Comparison of ENCODE assay signal across 15 cellular contexts in the genomic region with DNA sequence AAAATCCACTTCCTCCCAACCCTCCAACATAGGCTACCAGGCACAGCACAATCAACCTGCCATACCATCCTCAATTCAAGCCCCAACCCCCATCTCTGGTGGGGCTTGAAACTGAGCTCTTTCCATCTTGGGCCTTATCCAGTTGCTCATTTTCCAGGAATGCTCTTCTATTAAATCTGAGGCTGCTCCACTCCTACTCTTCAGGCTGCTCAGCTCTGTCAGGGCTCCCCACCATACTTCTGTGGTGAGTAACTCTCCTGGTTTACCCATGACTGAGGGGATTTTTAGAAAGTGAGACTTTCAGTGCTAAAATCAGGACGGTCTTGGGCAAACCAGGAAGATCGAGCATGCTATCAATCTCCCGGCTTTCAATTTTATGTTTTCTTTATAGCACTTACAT.
DNase-seq lines count a peak whose midpoint lies in the region; ATAC-seq and TF ChIP-seq lines count a peak whose summit lies in the region.
"Had no signal": no experiment of that assay in that cellular context is flagged by ENCODE, and none has a peak within 500 bp of the region (broad histone marks: within the 10 kb centered on the region; RNA-seq: fewer than 3 reads in every experiment).

No MANE protein-coding gene starts in this region.

- no peak overlapping the region for H2AFZ ChIP-seq in H9 (ENCODE audit: low read length)

- H3K4me1 ChIP-seq in right atrium auricular region (no peaks in the 10 kb centered on the region), H9 (ENCODE audit: insufficient read depth, low read length) (no peaks in the 10 kb centered on the region)

- no peak overlapping the region for H2BK12ac ChIP-seq in H9 (ENCODE audit: insufficient read length, low read depth, low read length)

- H3K23me2 ChIP-seq in H9 (ENCODE audit: insufficient read length, low read depth, low read length, poor library complexity, severe bottlenecking): no peaks in the 10 kb centered on the region

- no peak overlapping the region for H3K18ac ChIP-seq in H9 (ENCODE audit: insufficient read length, low read depth, low read length)

- no peak overlapping the region for H3K56ac ChIP-seq in H9 (ENCODE audit: insufficient read length, low read depth, low read length)

- DNase-seq in ELR (ENCODE audit: low read depth) (peak; percentile 65), NCI-H69 (lab: John Stamatoyannopoulos, UW) (peak; percentile 21), fibroblast of gingiva (ENCODE audit: low read depth) (peak; percentile 13), posterior vena cava (ENCODE audit: low spot score) (peak; percentile 23), right atrium auricular region (ENCODE audit: low spot score) (no peak), H9 (no peak)
- DNase-seq in T-helper 2 cell treated with Interferon-gamma antibody and Interleukin-4, amounts not matched to agents 5 μg/mL and 100 μg/mL, for 36 hours (ENCODE audit: low spot score): no peak
- DNase-seq: activated naive CD4-positive, alpha-beta T cell; left cardiac atrium; NCI-H748 treated with DMSO at 0.1 percent for 48 hours; SHP77 treated with DMSO at 0.1 percent for 48 hours; small intestine; tibial artery had no signal

- H4K8ac ChIP-seq in H9 (replicated peaks; ENCODE audit: insufficient read length, low read depth, low read length): no peak overlapping the region

- ATAC-seq in stimulated activated memory B cell treated with anti-CD40 and anti-IgM and Interleukin-4, amounts not matched to agents 10 μg/mL and 1 μg/mL and 100 μg/mL, for 72 hours: no peak

- H3K4ac ChIP-seq in H9 (ENCODE audit: low read depth, low read length): no peak overlapping the region

- no peaks in the 10 kb centered on the region for H3K4me1 Mint-ChIP-seq in T-helper 2 cell treated with Interferon-gamma antibody and Interleukin-4, amounts not matched to agents 5 μg/mL and 100 μg/mL, for 36 hours (ENCODE audit: low read depth)
- H3K4me1 Mint-ChIP-seq in H9: no peaks in the 10 kb centered on the region
- no peaks in the 10 kb centered on the region for H3K4me1 Mint-ChIP-seq in stimulated activated memory B cell treated with anti-CD40 and anti-IgM and Interleukin-4, amounts not matched to agents 10 μg/mL and 1 μg/mL and 100 μg/mL, for 72 hours
- H3K4me1 Mint-ChIP-seq: nephron had no signal

- no peak overlapping the region for H4K91ac ChIP-seq in H9 (ENCODE audit: insufficient read length, low read depth, low read length)

- intact Hi-C loops in posterior vena cava (cut with DNase I): no loop called here

- H3K9me3 ChIP-seq in right atrium auricular region: no peaks in the 10 kb centered on the region
- H3K9me3 ChIP-seq in H9 (ENCODE audit: control insufficient read depth, low read depth, low read length): no peaks in the 10 kb centered on the region
- H3K9me3 ChIP-seq: tibial artery had no signal

- no peaks in the 10 kb centered on the region for H4K20me1 ChIP-seq in H9 (ENCODE audit: control insufficient read depth, insufficient read depth, insufficient read length)

- no peak overlapping the region for H2AK5ac ChIP-seq in H9 (ENCODE audit: insufficient read length, low read length)

- H4K5ac ChIP-seq in H9 (ENCODE audit: insufficient read length, low read depth, low read length): no peak overlapping the region

- no peak overlapping the region for H3K4me2 ChIP-seq in H9 (ENCODE audit: insufficient read depth, insufficient read length, low read length)

- no peaks in the 10 kb centered on the region for H3K27me3 Mint-ChIP-seq in T-helper 2 cell treated with Interferon-gamma antibody and Interleukin-4, amounts not matched to agents 5 μg/mL and 100 μg/mL, for 36 hours (ENCODE audit: low read depth)
- no peaks in the 10 kb centered on the region; the same call in 1 of the 2 replicates for H3K27me3 Mint-ChIP-seq in H9 (ENCODE audit: low read depth)
- no peaks in the 10 kb centered on the region for H3K27me3 Mint-ChIP-seq in stimulated activated memory B cell treated with anti-CD40 and anti-IgM and Interleukin-4, amounts not matched to agents 10 μg/mL and 1 μg/mL and 100 μg/mL, for 72 hours

- H3K27ac Mint-ChIP-seq in T-helper 2 cell treated with Interferon-gamma antibody and Interleukin-4, amounts not matched to agents 5 μg/mL and 100 μg/mL, for 36 hours: no peak overlapping the region
- no peak overlapping the region for H3K27ac Mint-ChIP-seq in H9
- no peak overlapping the region for H3K27ac Mint-ChIP-seq in stimulated activated memory B cell treated with anti-CD40 and anti-IgM and Interleukin-4, amounts not matched to agents 10 μg/mL and 1 μg/mL and 100 μg/mL, for 72 hours
- H3K27ac Mint-ChIP-seq: nephron had no signal

- no peak overlapping the region for H2BK15ac ChIP-seq in H9 (ENCODE audit: low read depth, low read length)

- H3K36me3 ChIP-seq in right atrium auricular region: no peaks in the 10 kb centered on the region
- H3K36me3 ChIP-seq: tibial artery had no signal

- TF ChIP-seq CTCF in right atrium auricular region (IDR thresholded peaks at IDR 0.05) (no peak), H9 (conservative IDR thresholded peaks at IDR 0.05) (no peak)

- H3K9me3 Mint-ChIP-seq in T-helper 2 cell treated with Interferon-gamma antibody and Interleukin-4, amounts not matched to agents 5 μg/mL and 100 μg/mL, for 36 hours: no peaks in the 10 kb centered on the region
- no peaks in the 10 kb centered on the region for H3K9me3 Mint-ChIP-seq in H9
- H3K9me3 Mint-ChIP-seq in stimulated activated memory B cell treated with anti-CD40 and anti-IgM and Interleukin-4, amounts not matched to agents 10 μg/mL and 1 μg/mL and 100 μg/mL, for 72 hours: peaks cover 3% of the 10 kb centered on the region
- H3K9me3 Mint-ChIP-seq: nephron had no signal

- no peak overlapping the region for H3T11ph ChIP-seq in H9 (ENCODE audit: low read length)

- no peak overlapping the region for H2BK5ac ChIP-seq in H9 (ENCODE audit: insufficient read length, low read length)

- no peak overlapping the region for H3K23ac ChIP-seq in H9 (ENCODE audit: insufficient read length, low read depth, low read length)

- no peak overlapping the region for H3K27ac ChIP-seq in right atrium auricular region
- no peak overlapping the region for H3K27ac ChIP-seq in H9 (ENCODE audit: insufficient read length, low read depth, low read length)
- H3K27ac ChIP-seq: tibial artery had no signal

- WGBS in H9 (ENCODE audit: extremely low coverage, insufficient read length, low lambda C conversion rate): no CpG with 5 or more reads among the region's 3 CpGs

- H2BK20ac ChIP-seq in H9 (ENCODE audit: low read depth, low read length, poor library complexity, severe bottlenecking): no peak overlapping the region

- no peak overlapping the region for H3K9ac ChIP-seq in H9 (ENCODE audit: extremely low read depth, insufficient read length, low read length)

- H3K79me1 ChIP-seq in H9 (ENCODE audit: insufficient read depth, low read depth, low read length, poor library complexity, severe bottlenecking): no peaks in the 10 kb centered on the region

- H3K4me3 Mint-ChIP-seq in T-helper 2 cell treated with Interferon-gamma antibody and Interleukin-4, amounts not matched to agents 5 μg/mL and 100 μg/mL, for 36 hours: no peak overlapping the region
- H3K4me3 Mint-ChIP-seq in H9: no peak overlapping the region
- no peak overlapping the region for H3K4me3 Mint-ChIP-seq in stimulated activated memory B cell treated with anti-CD40 and anti-IgM and Interleukin-4, amounts not matched to agents 10 μg/mL and 1 μg/mL and 100 μg/mL, for 72 hours
- H3K4me3 Mint-ChIP-seq: nephron had no signal

- H3K4me3 ChIP-seq in right atrium auricular region: no peak overlapping the region
- H3K4me3 ChIP-seq: tibial artery had no signal

- H3K14ac ChIP-seq in H9 (ENCODE audit: insufficient read depth, low read length): no peak overlapping the region

- no peaks in the 10 kb centered on the region for H3K79me2 ChIP-seq in H9 (ENCODE audit: insufficient read depth, low read length)

- no peaks in the 10 kb centered on the region for H3K27me3 ChIP-seq in right atrium auricular region
- H3K27me3 ChIP-seq in H9 (ENCODE audit: insufficient read depth, low read length): no peaks in the 10 kb centered on the region
- H3K27me3 ChIP-seq: tibial artery had no signal

- H2BK120ac ChIP-seq in H9 (ENCODE audit: low read depth, low read length, poor library complexity, severe bottlenecking): no peak overlapping the region

- no peaks in the 10 kb centered on the region for H3K36me3 Mint-ChIP-seq in T-helper 2 cell treated with Interferon-gamma antibody and Interleukin-4, amounts not matched to agents 5 μg/mL and 100 μg/mL, for 36 hours (ENCODE audit: low read depth)
- H3K36me3 Mint-ChIP-seq in H9 (ENCODE audit: insufficient read depth in 1 of 3, low read depth in 3 of 3): no peaks in the 10 kb centered on the region
- H3K36me3 Mint-ChIP-seq in stimulated activated memory B cell treated with anti-CD40 and anti-IgM and Interleukin-4, amounts not matched to agents 10 μg/mL and 1 μg/mL and 100 μg/mL, for 72 hours: no peaks in the 10 kb centered on the region

Comparison
In these comparisons a context has a peak if more than half of its experiments do, and no peak if none do; other contexts are left out.
1. DNase-seq: peak in ELR (single experiment), NCI-H69 (single experiment), fibroblast of gingiva (single experiment) and posterior vena cava (single experiment); none in T-helper 2 cell treated with Interferon-gamma antibody and Interleukin-4, amounts not matched to agents 5 μg/mL and 100 μg/mL, for 36 hours (single experiment), right atrium auricular region (single experiment) and H9 (single experiment).